9 cellular contexts compared by ENCODE assay signal in the genomic region with DNA sequence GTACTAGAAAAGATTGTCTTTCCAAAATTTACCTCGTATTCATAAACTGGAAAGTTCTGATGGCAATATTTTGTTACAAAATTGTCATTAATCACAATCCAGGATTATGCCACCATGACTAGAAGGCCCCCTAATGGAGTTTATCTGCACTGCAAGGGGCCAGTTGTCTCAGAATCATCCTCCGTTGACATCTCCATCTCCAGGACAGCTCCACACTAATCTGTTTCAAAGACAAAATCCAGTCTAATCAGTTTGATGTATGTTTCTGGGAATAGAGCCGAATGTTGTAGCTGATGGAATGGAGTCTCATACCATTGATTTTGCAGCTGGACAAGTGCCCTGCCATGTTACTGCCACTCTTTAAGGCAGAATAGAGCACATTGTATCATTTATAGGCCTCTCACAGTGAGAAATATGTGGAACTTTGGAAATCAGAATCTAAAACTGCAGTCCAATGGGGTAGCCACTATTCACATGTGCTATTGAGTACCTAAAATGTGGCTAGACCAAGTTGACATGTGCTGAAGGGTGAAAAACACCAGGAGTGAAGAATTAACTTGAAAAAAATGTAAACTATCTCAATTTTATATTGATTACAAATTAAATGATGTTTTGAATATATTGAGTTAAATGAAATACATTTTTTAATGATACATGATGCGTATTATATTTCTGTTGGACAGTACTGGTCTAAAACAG. TPM values are rescaled to one million over a fixed set of nuclear protein-coding genes. Genes with fewer than 3 reads are reported as not detected.
DNase-seq lines count a peak whose midpoint lies in the region; ATAC-seq and TF ChIP-seq lines count a peak whose summit lies in the region.
"Had no signal": no experiment of that assay in that cellular context is flagged by ENCODE, and none has a peak within 500 bp of the region (broad histone marks: within the 10 kb centered on the region; RNA-seq: fewer than 3 reads in every experiment).

No MANE protein-coding gene starts in this region.

- H3K4me1 ChIP-seq in sigmoid colon: peaks cover 0 to 40% (median 30%) of the 10 kb centered on the region in 4 donors

- intact Hi-C loops in sigmoid colon (cut with DNase I): no loop called here

- H3K4me3 ChIP-seq in coronary artery (no peak overlapping the region), sigmoid colon (no peak overlapping the region)
- H3K4me3 ChIP-seq: mucosa of descending colon had no signal

- 71 to 89% methylated on average over 4 of the region's 4 CpGs for WGBS in sigmoid colon, 2 donors

- peaks cover 0 to 21% (median 2%) of the 10 kb centered on the region in 4 donors for H3K36me3 ChIP-seq in sigmoid colon

- TF ChIP-seq CTCF in GM13976 (IDR thresholded peaks at IDR 0.05; ENCODE audit: borderline replicate concordance, control extremely low read depth, extremely low read depth, insufficient read depth, missing control alignments): peak; percentile 21
- TF ChIP-seq CTCF in coronary artery (IDR thresholded peaks at IDR 0.05): no peak
- TF ChIP-seq CTCF in sigmoid colon (IDR thresholded peaks at IDR 0.05): peak in 1 of 4 experiments; percentile 29

- in situ Hi-C loops in GM13976 (cut with MboI; ENCODE audit: low sequenced_read_pairs, unreplicated experiment): no loop called here

- no peak for TF ChIP-seq POLR2A in sigmoid colon (IDR thresholded peaks at IDR 0.05)

- no peak for TF ChIP-seq EP300 in sigmoid colon (IDR thresholded peaks at IDR 0.05)

- no peak for DNase-seq in GM13976 (ENCODE audit: low spot score)
- DNase-seq in NCI-H69 (lab: John Stamatoyannopoulos, UW): peak; percentile 42
- no peak for DNase-seq in coronary artery (ENCODE audit: low spot score)
- no peak for DNase-seq in sigmoid colon
- no peak for DNase-seq in NCI-H146 treated with DMSO at 0.1 percent for 48 hours (lab: John Stamatoyannopoulos, UW; ENCODE audit: unreplicated experiment)
- no peak for DNase-seq in retina

- ATAC-seq in HG02678 (IDR thresholded peaks at IDR 0.05; ENCODE audit: unreplicated experiment) (no peak), GM19351 (IDR thresholded peaks at IDR 0.05; ENCODE audit: unreplicated experiment) (no peak)
- ATAC-seq: mucosa of descending colon had no signal

- no peaks in the 10 kb centered on the region for H3K9me3 ChIP-seq in sigmoid colon
- H3K9me3 ChIP-seq: mucosa of descending colon had no signal

- peak overlapping the region; percentile 50 to 59 for H3K27ac ChIP-seq in coronary artery
- H3K27ac ChIP-seq in sigmoid colon: peak overlapping the region; percentile 44 to 98 (median 86)

- no peaks in the 10 kb centered on the region for H3K27me3 ChIP-seq in sigmoid colon

RNA-seq across cellular contexts. Expression of a gene that starts 38.3 kb away (rescaled TPM):
- total RNA-seq in sigmoid colon: 100 to 1,000 TPM; 148 to 341 (median 277) TPM
- 100 to 1,000 TPM; 324 to 625 (median 452) TPM for polyA plus RNA-seq in sigmoid colon
